Comparison of ENCODE assay signal across 8 cellular contexts in the genomic region with DNA sequence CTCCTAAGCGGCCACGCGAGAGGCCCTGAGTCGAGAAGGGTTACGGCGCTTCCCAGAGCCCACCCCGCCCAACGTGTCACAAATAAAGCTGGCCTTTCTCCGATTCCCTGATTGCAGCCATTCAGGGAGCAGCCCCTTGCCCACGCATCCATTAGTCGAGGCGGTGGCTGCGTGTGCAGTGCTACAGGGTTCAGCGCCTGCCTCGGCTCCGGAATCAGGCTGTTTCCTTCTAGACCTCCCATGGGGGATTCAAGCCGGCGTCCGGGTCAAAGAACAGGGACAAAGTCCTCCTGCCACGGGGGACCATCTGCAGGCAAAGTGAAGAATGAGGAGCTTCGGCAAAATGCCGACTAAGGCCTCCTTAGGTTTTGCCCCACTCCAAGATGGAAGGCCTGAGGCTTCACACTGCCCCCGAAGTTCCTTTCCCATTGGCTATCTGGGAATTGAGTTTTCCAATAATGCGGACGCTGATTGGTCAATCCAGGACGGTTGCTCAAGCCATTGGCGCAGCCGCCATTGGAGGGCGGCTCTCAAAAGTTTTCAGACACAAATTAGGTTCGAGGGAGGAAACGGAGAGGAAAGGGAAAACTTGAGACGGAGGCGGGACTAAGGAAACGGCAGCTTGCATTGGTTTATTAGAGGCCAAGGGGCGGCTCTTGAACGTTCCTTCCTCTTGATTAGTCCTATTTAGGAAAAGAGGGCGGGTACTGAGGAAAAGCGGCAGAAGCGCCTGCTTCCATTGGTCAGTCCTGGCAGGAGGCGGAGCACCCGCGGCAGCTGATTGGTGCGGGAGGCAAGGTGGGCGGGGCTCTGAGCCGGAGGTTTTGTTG. TPM values are rescaled to one million over a fixed set of nuclear protein-coding genes. Genes with fewer than 3 reads are reported as not detected.
DNase-seq lines count a peak whose midpoint lies in the region; ATAC-seq, FAIRE-seq and TF ChIP-seq lines count a peak whose summit lies in the region.

No MANE protein-coding gene starts in this region.

- H3K4me1 Mint-ChIP-seq in chondrocyte (ENCODE audit: low read depth): peaks cover 26% of the 10 kb centered on the region

- H3K4me3 ChIP-seq in keratinocyte (ENCODE audit: control insufficient read depth in 2 of 3, extremely low read depth in 1 of 3, insufficient read depth in 2 of 3, low read depth in 1 of 3, low read length in 3 of 3): peak overlapping the region; percentile 85 to 99 (median 92)

- peak overlapping the region; percentile 94 for H2AFZ ChIP-seq in keratinocyte (ENCODE audit: control insufficient read depth, low read length)

- peaks cover 4% of the 10 kb centered on the region for H3K79me2 ChIP-seq in keratinocyte (ENCODE audit: control insufficient read depth, insufficient read depth, low read length)

- H3K27me3 ChIP-seq in keratinocyte (ENCODE audit: control insufficient read depth, extremely low read depth, insufficient read depth, low read length): no peaks in the 10 kb centered on the region

- FAIRE-seq in keratinocyte (lab: Jason Lieb, UNC): peak; percentile 90

- no peaks in the 10 kb centered on the region for H3K9me3 ChIP-seq in keratinocyte (ENCODE audit: control insufficient read depth, low read depth, low read length)

- peak overlapping the region; percentile 99 for H3K27ac Mint-ChIP-seq in chondrocyte (ENCODE audit: unreplicated experiment)

- H3K9me1 ChIP-seq in keratinocyte (ENCODE audit: control insufficient read depth, extremely low read depth, insufficient read depth, low read length): no peaks in the 10 kb centered on the region

- H3K9ac ChIP-seq in keratinocyte (ENCODE audit: control insufficient read depth, extremely low read depth, insufficient read depth, low read length): peak overlapping the region; percentile 97

- DNase-seq in Ammon's horn (ENCODE audit: low spot score) (peak; percentile 100), NCI-H460 (ENCODE audit: extremely low read depth, low read depth) (peak; percentile 100), chondrocyte (ENCODE audit: low spot score) (peak; percentile 85), keratinocyte (ENCODE audit: low read depth, low spot score) (peak; percentile 99)
- DNase-seq in activated CD4-positive, alpha-beta T cell treated with anti-CD3 and anti-CD28 coated beads for 1 hour: peak; percentile 94
- peak; percentile 95 to 97 (median 96) for DNase-seq in stimulated activated CD4-positive, alpha-beta T cell treated with anti-CD3 and anti-CD28 coated beads, Interleukin-12 subunit alpha, Interleukin-12 subunit beta, amount 100 ng/mL, for 48 hours (ENCODE audit: low read depth in 2 of 3, low spot score in 1 of 3)

- dilution Hi-C loops in keratinocyte (cut with MboI; ENCODE audit: extremely low pct_ligation_motif_present, low sequenced_read_pairs): no loop called here

- TF ChIP-seq CTCF in chondrocyte (IDR thresholded peaks at IDR 0.05) (no peak), keratinocyte (optimal IDR thresholded peaks at IDR 0.05 in 1 of 3, IDR thresholded peaks at IDR 0.05 in 1 of 3, conservative IDR thresholded peaks at IDR 0.05 in 1 of 3; ENCODE audit: extremely low read depth in 1 of 3, insufficient read depth in 2 of 3, low read length in 3 of 3) (no peak)

- H3K36me3 ChIP-seq in keratinocyte (ENCODE audit: control insufficient read depth in 2 of 2, extremely low read depth in 1 of 2, insufficient read depth in 2 of 2, low read length in 2 of 2): peaks cover 0 to 7% of the 10 kb centered on the region in 2 experiments

- H3K27ac ChIP-seq in keratinocyte (ENCODE audit: control insufficient read depth, insufficient read depth, low read length): peak overlapping the region; percentile 93

- no peaks in the 10 kb centered on the region for H3K27me3 Mint-ChIP-seq in chondrocyte (ENCODE audit: low read depth)

- H3K4me1 ChIP-seq in keratinocyte (ENCODE audit: control insufficient read depth, extremely low read depth, insufficient read depth, low read length): peaks cover 25% of the 10 kb centered on the region

- peak overlapping the region; percentile 99 for H3K4me2 ChIP-seq in keratinocyte (ENCODE audit: control insufficient read depth, extremely low read depth, insufficient read depth, low read depth, low read length)

- peak; percentile 87 for ATAC-seq in HG03432 (IDR thresholded peaks at IDR 0.05; ENCODE audit: unreplicated experiment)

- H3K36me3 Mint-ChIP-seq in chondrocyte (ENCODE audit: low read depth): no peaks in the 10 kb centered on the region

- H3K9me3 Mint-ChIP-seq in chondrocyte (ENCODE audit: low read depth): peaks cover 4% of the 10 kb centered on the region

- TF ChIP-seq POLR2A in GM19193 (IDR thresholded peaks at IDR 0.05; ENCODE audit: extremely low read depth, insufficient read depth, insufficient read length): peak; percentile 74

- no peaks in the 10 kb centered on the region for H4K20me1 ChIP-seq in keratinocyte (ENCODE audit: control insufficient read depth, extremely low read depth, insufficient read depth, low read length)

- peak overlapping the region; percentile 99 for H3K4me3 Mint-ChIP-seq in chondrocyte (ENCODE audit: unreplicated experiment)

RNA-seq across cellular contexts. Expression of gene KATNB1, which starts 0.4 kb away (rescaled TPM):
- 64.7 and 67.2 TPM in 2 replicates for total RNA-seq in NCI-H460 (2014; rRNA removed; shearing (Covaris generic))
- 127 and 131 TPM in 2 replicates for polyA plus RNA-seq in NCI-H460 (2014; cell fraction: nucleus; rRNA removed)
- total RNA-seq in chondrocyte: 14.0 to 20.6 TPM (median 14.7 TPM) in 3 replicates
- 18.9 to 21.8 TPM (median 20.6 TPM) in 3 replicates for polyA plus RNA-seq in keratinocyte
- 28.6 TPM for polyA plus RNA-seq in keratinocyte (2011; ENCODE audit: low read depth)
- 12.2 and 26.1 TPM in 2 replicates for polyA plus RNA-seq in keratinocyte (2011; cell fraction: cytosol; rRNA removed)
- 28.5 and 40.1 TPM in 2 replicates for polyA plus RNA-seq in keratinocyte (2011; cell fraction: nucleus; rRNA removed)
- 17.8 and 21.1 TPM in 2 replicates for polyA plus RNA-seq in keratinocyte (2012; ENCODE audit: low replicate concordance)
- polyA minus RNA-seq in keratinocyte: 17.5 to 38.7 TPM (median 26.3 TPM) in 3 replicates
- 29.4 TPM for polyA minus RNA-seq in keratinocyte (2011; cell fraction: cytosol; rRNA and poly(A)+ RNA removed)
- 16.4 and 22.3 TPM in 2 replicates for polyA minus RNA-seq in keratinocyte (2011; cell fraction: nucleus; rRNA and poly(A)+ RNA removed)

RNA-seq across cellular contexts. Expression of gene DRC7, which starts 40.5 kb away (rescaled TPM):
- total RNA-seq in NCI-H460 (2014; rRNA removed; shearing (Covaris generic)): not detected in 2 replicates
- not detected in 2 replicates for polyA plus RNA-seq in NCI-H460 (2014; cell fraction: nucleus; rRNA removed)
- not detected in 3 replicates for total RNA-seq in chondrocyte
- not detected in 3 replicates for polyA plus RNA-seq in keratinocyte
- not detected for polyA plus RNA-seq in keratinocyte (2011; ENCODE audit: low read depth)
- not detected in 2 replicates for polyA plus RNA-seq in keratinocyte (2011; cell fraction: cytosol; rRNA removed)
- polyA plus RNA-seq in keratinocyte (2011; cell fraction: nucleus; rRNA removed): not detected in 2 replicates
- not detected in 2 replicates for polyA plus RNA-seq in keratinocyte (2012; ENCODE audit: low replicate concordance)
- polyA minus RNA-seq in keratinocyte: not detected in 3 replicates
- not detected for polyA minus RNA-seq in keratinocyte (2011; cell fraction: cytosol; rRNA and poly(A)+ RNA removed)
- polyA minus RNA-seq in keratinocyte (2011; cell fraction: nucleus; rRNA and poly(A)+ RNA removed): not detected in 2 replicates

Comparison
In these comparisons a context has a peak if more than half of its experiments do, and no peak if none do; other contexts are left out.
1. Peak in every context shown above with its lines: DNase-seq, ATAC-seq, H3K4me3 ChIP-seq and H3K27ac ChIP-seq.